ENCODE assay signal across 35 cellular contexts in the genomic region with DNA sequence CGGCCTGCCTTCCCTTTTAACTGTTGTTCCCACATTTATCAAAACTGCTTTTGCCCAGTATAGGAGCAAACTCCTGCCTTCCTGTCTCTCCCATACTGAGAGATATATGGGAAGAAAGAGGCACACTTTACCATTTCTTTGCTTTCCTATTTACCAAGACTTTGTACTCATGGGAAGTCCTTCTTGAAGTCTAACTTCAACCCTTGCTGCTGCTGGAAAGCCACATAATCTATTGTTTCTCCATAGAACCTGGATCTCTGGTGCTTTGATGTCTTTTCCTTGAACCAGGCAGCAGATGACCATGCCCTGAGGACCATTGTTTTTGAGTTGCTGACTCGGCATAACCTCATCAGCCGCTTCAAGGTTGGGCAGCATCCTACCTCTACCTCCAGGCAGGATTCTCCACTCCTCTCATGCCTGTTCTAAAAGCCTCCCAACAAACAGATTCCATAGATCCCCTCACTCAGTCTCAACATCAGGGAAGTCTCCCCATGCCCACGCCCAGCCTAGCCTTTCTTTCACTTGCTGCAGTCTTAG. TPM values are rescaled to one million over a fixed set of nuclear protein-coding genes. Genes with fewer than 3 reads are reported as not detected.
"Had no signal": no experiment of that assay in that cellular context is flagged by ENCODE, and none has a peak within 500 bp of the region (broad histone marks: within the 10 kb centered on the region; RNA-seq: fewer than 3 reads in every experiment).

No MANE protein-coding gene starts in this region.

- H3K27me3 ChIP-seq: ascending aorta, brain microvascular endothelial cell, dorsolateral prefrontal cortex, esophagus muscularis mucosa had no signal

- H3K4me3 ChIP-seq: ascending aorta, coronary artery, dorsolateral prefrontal cortex, esophagus muscularis mucosa, gastrocnemius medialis, heart left ventricle had no signal

- H3K36me3 ChIP-seq: brain microvascular endothelial cell, gastrocnemius medialis, WERI-Rb-1 had no signal

- H3K36me3 Mint-ChIP-seq: activated naive CD4-positive, alpha-beta T cell treated with anti-CD3 and anti-CD28 coated beads, Interleukin-2, amount 50 U/mL, for 72 hours had no signal

- H3K4me1 Mint-ChIP-seq: activated CD4-positive, alpha-beta T cell treated with anti-CD3 and anti-CD28 coated beads for 36 hours; activated CD4-positive, alpha-beta T cell treated with anti-CD3 and anti-CD28 coated beads, Interleukin-2, amount 10 ng/mL, durations not matched to agents 24 days and 14 days; activated CD8-positive, alpha-beta memory T cell treated with anti-CD3 and anti-CD28 coated beads, Interleukin-2, amount 10 ng/mL, durations not matched to agents 7 days and 5 days; activated naive CD4-positive, alpha-beta T cell treated with anti-CD3 and anti-CD28 coated beads, Interleukin-2, amount 10 ng/mL, durations not matched to agents 7 days and 5 days; activated naive CD8-positive, alpha-beta T cell treated with anti-CD3 and anti-CD28 coated beads, Interleukin-2, amount 10 ng/mL, durations not matched to agents 7 days and 5 days; central memory CD8-positive, alpha-beta T cell had no signal

- H3K4me1 ChIP-seq: foreskin keratinocyte, gastrocnemius medialis, heart left ventricle had no signal

- FAIRE-seq: bronchial epithelial cell had no signal

- H3K9me3 ChIP-seq: ascending aorta, esophagus muscularis mucosa, gastrocnemius medialis, heart left ventricle had no signal

- H3K27me3 Mint-ChIP-seq: activated CD4-positive, alpha-beta memory T cell treated with anti-CD3 and anti-CD28 coated beads for 36 hours; activated CD4-positive, alpha-beta T cell treated with anti-CD3 and anti-CD28 coated beads for 36 hours; activated CD4-positive, alpha-beta T cell treated with anti-CD3 and anti-CD28 coated beads, Interleukin-2, amount 10 ng/mL, durations not matched to agents 24 days and 14 days; activated CD8-positive, alpha-beta memory T cell treated with anti-CD3 and anti-CD28 coated beads, Interleukin-2, amount 10 ng/mL, durations not matched to agents 7 days and 5 days; activated naive CD4-positive, alpha-beta T cell treated with anti-CD3 and anti-CD28 coated beads, Interleukin-2, amount 10 ng/mL, durations not matched to agents 7 days and 5 days; activated naive CD8-positive, alpha-beta T cell treated with anti-CD3 and anti-CD28 coated beads, Interleukin-2, amount 10 ng/mL, durations not matched to agents 7 days and 5 days; central memory CD8-positive, alpha-beta T cell; dendritic cell treated with granulocyte-macrophage colony-stimulating factor and Interleukin-4, amounts not matched to agents 40 ng/mL and 50 ng/mL, for 4 days had no signal

- DNase-seq: activated CD4-positive, alpha-beta memory T cell treated with anti-CD3 and anti-CD28 coated beads for 36 hours; activated CD4-positive, alpha-beta T cell treated with anti-CD3 and anti-CD28 coated beads for 36 hours; activated CD4-positive, alpha-beta T cell treated with anti-CD3 and anti-CD28 coated beads, Interleukin-2, amount 10 ng/mL, durations not matched to agents 24 days and 14 days; activated CD4-positive, CD25-positive, alpha-beta regulatory T cell; activated CD4-positive, CD25-positive, alpha-beta regulatory T cell treated with anti-CD3 and anti-CD28 coated beads, Interleukin-2, amount 50 U/mL, for 72 hours; activated CD8-positive, alpha-beta memory T cell treated with anti-CD3 and anti-CD28 coated beads, Interleukin-2, amount 10 ng/mL, durations not matched to agents 7 days and 5 days; activated CD8-positive, alpha-beta memory T cell treated with anti-CD3 and anti-CD28 coated beads, Interleukin-2, amount 50 U/mL, for 4 hours; activated CD8-positive, alpha-beta T cell treated with anti-CD3 and anti-CD28 coated beads, Interleukin-2, amount 10 ng/mL, durations not matched to agents 7 days and 5 days; activated gamma-delta T cell; activated naive CD4-positive, alpha-beta T cell; activated naive CD4-positive, alpha-beta T cell treated with anti-CD3 and anti-CD28 coated beads, Interleukin-2, amount 10 ng/mL, durations not matched to agents 7 days and 5 days; activated naive CD8-positive, alpha-beta T cell treated with anti-CD3 and anti-CD28 coated beads, Interleukin-2, amount 10 ng/mL, durations not matched to agents 7 days and 5 days; activated T-cell treated with anti-CD3 and anti-CD28 coated beads, Interleukin-2, amount 50 U/mL, for 1 hour; activated T-cell treated with anti-CD3 and anti-CD28 coated beads, Interleukin-2, amount 50 U/mL, for 48 hours; brain microvascular endothelial cell; effector memory CD4-positive, alpha-beta T cell; erythroblast; foreskin keratinocyte; gastrocnemius medialis; glutamatergic neuron; heart left ventricle; T1000; WERI-Rb-1 had no signal

- H3K4me3 Mint-ChIP-seq: activated CD4-positive, alpha-beta memory T cell treated with anti-CD3 and anti-CD28 coated beads for 36 hours; activated CD4-positive, alpha-beta T cell treated with anti-CD3 and anti-CD28 coated beads for 36 hours; activated CD4-positive, alpha-beta T cell treated with anti-CD3 and anti-CD28 coated beads, Interleukin-2, amount 10 ng/mL, durations not matched to agents 24 days and 14 days; activated CD8-positive, alpha-beta memory T cell treated with anti-CD3 and anti-CD28 coated beads, Interleukin-2, amount 10 ng/mL, durations not matched to agents 7 days and 5 days; activated CD8-positive, alpha-beta T cell treated with anti-CD3 and anti-CD28 coated beads, Interleukin-2, amount 10 ng/mL, durations not matched to agents 7 days and 5 days; activated naive CD4-positive, alpha-beta T cell treated with anti-CD3 and anti-CD28 coated beads, Interleukin-2, amount 10 ng/mL, durations not matched to agents 7 days and 5 days; activated naive CD8-positive, alpha-beta T cell treated with anti-CD3 and anti-CD28 coated beads, Interleukin-2, amount 10 ng/mL, durations not matched to agents 7 days and 5 days; activated T-helper 1 cell treated with anti-CD3 and anti-CD28 coated beads, Interleukin-12 subunit alpha, Interleukin-12 subunit beta, Interleukin-2, Interleukin-4 antibody, amounts not matched to agents 30 ng/mL and 10 ng/mL and 1 ng/mL, durations not matched to agents 14 hours and 24 hours and 36 hours; central memory CD8-positive, alpha-beta T cell; dendritic cell treated with granulocyte-macrophage colony-stimulating factor and Interleukin-4, amounts not matched to agents 40 ng/mL and 50 ng/mL, for 4 days; T-helper 1 cell treated with Interleukin-12 subunit alpha and Interleukin-12 subunit beta and Interleukin-4 antibody, amounts not matched to agents 30 μg/mL and 1 μg/mL, for 36 hours; T-helper 2 cell treated with Interferon-gamma antibody and Interleukin-4, amounts not matched to agents 5 μg/mL and 100 μg/mL, for 36 hours had no signal

- ATAC-seq: activated CD4-positive, alpha-beta T cell treated with anti-CD3 and anti-CD28 coated beads for 36 hours; activated CD8-positive, alpha-beta memory T cell treated with anti-CD3 and anti-CD28 coated beads, Interleukin-2, amount 10 ng/mL, durations not matched to agents 7 days and 5 days; activated CD8-positive, alpha-beta T cell treated with anti-CD3 and anti-CD28 coated beads, Interleukin-2, amount 10 ng/mL, durations not matched to agents 7 days and 5 days; activated naive CD4-positive, alpha-beta T cell treated with anti-CD3 and anti-CD28 coated beads, Interleukin-2, amount 50 U/mL, for 72 hours; foreskin keratinocyte; gastrocnemius medialis; heart left ventricle had no signal

- H3K27ac Mint-ChIP-seq: activated CD4-positive, alpha-beta memory T cell treated with anti-CD3 and anti-CD28 coated beads for 36 hours; activated CD4-positive, alpha-beta T cell treated with anti-CD3 and anti-CD28 coated beads for 36 hours; activated CD4-positive, alpha-beta T cell treated with anti-CD3 and anti-CD28 coated beads, Interleukin-2, amount 10 ng/mL, durations not matched to agents 24 days and 14 days; activated CD8-positive, alpha-beta T cell treated with anti-CD3 and anti-CD28 coated beads, Interleukin-2, amount 10 ng/mL, durations not matched to agents 7 days and 5 days; activated naive CD4-positive, alpha-beta T cell treated with anti-CD3 and anti-CD28 coated beads, Interleukin-2, amount 10 ng/mL, durations not matched to agents 7 days and 5 days; activated naive CD4-positive, alpha-beta T cell treated with anti-CD3 and anti-CD28 coated beads, Interleukin-2, amount 50 U/mL, for 72 hours; activated naive CD8-positive, alpha-beta T cell treated with anti-CD3 and anti-CD28 coated beads, Interleukin-2, amount 10 ng/mL, durations not matched to agents 7 days and 5 days; activated T-helper 1 cell treated with anti-CD3 and anti-CD28 coated beads, Interleukin-12 subunit alpha, Interleukin-12 subunit beta, Interleukin-2, Interleukin-4 antibody, amounts not matched to agents 30 ng/mL and 10 ng/mL and 1 ng/mL, durations not matched to agents 14 hours and 24 hours and 36 hours; dendritic cell treated with granulocyte-macrophage colony-stimulating factor and Interleukin-4, amounts not matched to agents 40 ng/mL and 50 ng/mL, for 4 days; T-helper 1 cell treated with Interleukin-12 subunit alpha and Interleukin-12 subunit beta and Interleukin-4 antibody, amounts not matched to agents 30 μg/mL and 1 μg/mL, for 36 hours; T-helper 2 cell treated with Interferon-gamma antibody and Interleukin-4, amounts not matched to agents 5 μg/mL and 100 μg/mL, for 36 hours had no signal

- H3K9me3 Mint-ChIP-seq: activated CD4-positive, alpha-beta memory T cell treated with anti-CD3 and anti-CD28 coated beads for 36 hours; activated CD4-positive, alpha-beta T cell treated with anti-CD3 and anti-CD28 coated beads, Interleukin-2, amount 10 ng/mL, durations not matched to agents 24 days and 14 days; activated naive CD4-positive, alpha-beta T cell treated with anti-CD3 and anti-CD28 coated beads, Interleukin-2, amount 10 ng/mL, durations not matched to agents 7 days and 5 days; activated naive CD4-positive, alpha-beta T cell treated with anti-CD3 and anti-CD28 coated beads, Interleukin-2, amount 50 U/mL, for 72 hours; activated naive CD8-positive, alpha-beta T cell treated with anti-CD3 and anti-CD28 coated beads, Interleukin-2, amount 10 ng/mL, durations not matched to agents 7 days and 5 days; activated T-helper 1 cell treated with anti-CD3 and anti-CD28 coated beads, Interleukin-12 subunit alpha, Interleukin-12 subunit beta, Interleukin-2, Interleukin-4 antibody, amounts not matched to agents 30 ng/mL and 10 ng/mL and 1 ng/mL, durations not matched to agents 14 hours and 24 hours and 36 hours; central memory CD8-positive, alpha-beta T cell; dendritic cell treated with granulocyte-macrophage colony-stimulating factor and Interleukin-4, amounts not matched to agents 40 ng/mL and 50 ng/mL, for 4 days; T-helper 1 cell treated with Interleukin-12 subunit alpha and Interleukin-12 subunit beta and Interleukin-4 antibody, amounts not matched to agents 30 μg/mL and 1 μg/mL, for 36 hours; T-helper 2 cell treated with Interferon-gamma antibody and Interleukin-4, amounts not matched to agents 5 μg/mL and 100 μg/mL, for 36 hours had no signal

- H3K27ac ChIP-seq: ascending aorta, brain microvascular endothelial cell, coronary artery, dorsolateral prefrontal cortex, esophagus muscularis mucosa, foreskin keratinocyte, gastrocnemius medialis, heart left ventricle, WERI-Rb-1 had no signal

RNA-seq across cellular contexts. Expression of a gene that starts 18.4 kb away (rescaled TPM):
- total RNA-seq: activated CD4-positive, alpha-beta memory T cell treated with anti-CD3 and anti-CD28 coated beads for 36 hours; activated CD4-positive, alpha-beta T cell treated with anti-CD3 and anti-CD28 coated beads for 36 hours; activated CD4-positive, alpha-beta T cell treated with anti-CD3 and anti-CD28 coated beads, Interleukin-2, amount 10 ng/mL, durations not matched to agents 24 days and 14 days; activated CD8-positive, alpha-beta memory T cell treated with anti-CD3 and anti-CD28 coated beads for 36 hours; activated CD8-positive, alpha-beta memory T cell treated with anti-CD3 and anti-CD28 coated beads, Interleukin-2, amount 10 ng/mL, durations not matched to agents 7 days and 5 days; activated CD8-positive, alpha-beta T cell treated with anti-CD3 and anti-CD28 coated beads, Interleukin-2, amount 10 ng/mL, durations not matched to agents 7 days and 5 days; activated naive CD4-positive, alpha-beta T cell treated with anti-CD3 and anti-CD28 coated beads, Interleukin-2, amount 50 U/mL, for 72 hours; activated naive CD8-positive, alpha-beta T cell treated with anti-CD3 and anti-CD28 coated beads, Interleukin-2, amount 10 ng/mL, durations not matched to agents 7 days and 5 days; activated T-helper 1 cell treated with anti-CD3 and anti-CD28 coated beads, Interleukin-12 subunit alpha, Interleukin-12 subunit beta, Interleukin-2, Interleukin-4 antibody, amounts not matched to agents 30 ng/mL and 10 ng/mL and 1 ng/mL, durations not matched to agents 14 hours and 24 hours and 36 hours; bronchial epithelial cell; foreskin keratinocyte had no signal
- polyA plus RNA-seq: foreskin keratinocyte had no signal

RNA-seq across cellular contexts. Expression of a gene that starts 20.7 kb away (rescaled TPM):
- total RNA-seq: bronchial epithelial cell, foreskin keratinocyte had no signal
- polyA plus RNA-seq: foreskin keratinocyte had no signal
